1 cellular context compared by ENCODE assay signal in the genomic region with DNA sequence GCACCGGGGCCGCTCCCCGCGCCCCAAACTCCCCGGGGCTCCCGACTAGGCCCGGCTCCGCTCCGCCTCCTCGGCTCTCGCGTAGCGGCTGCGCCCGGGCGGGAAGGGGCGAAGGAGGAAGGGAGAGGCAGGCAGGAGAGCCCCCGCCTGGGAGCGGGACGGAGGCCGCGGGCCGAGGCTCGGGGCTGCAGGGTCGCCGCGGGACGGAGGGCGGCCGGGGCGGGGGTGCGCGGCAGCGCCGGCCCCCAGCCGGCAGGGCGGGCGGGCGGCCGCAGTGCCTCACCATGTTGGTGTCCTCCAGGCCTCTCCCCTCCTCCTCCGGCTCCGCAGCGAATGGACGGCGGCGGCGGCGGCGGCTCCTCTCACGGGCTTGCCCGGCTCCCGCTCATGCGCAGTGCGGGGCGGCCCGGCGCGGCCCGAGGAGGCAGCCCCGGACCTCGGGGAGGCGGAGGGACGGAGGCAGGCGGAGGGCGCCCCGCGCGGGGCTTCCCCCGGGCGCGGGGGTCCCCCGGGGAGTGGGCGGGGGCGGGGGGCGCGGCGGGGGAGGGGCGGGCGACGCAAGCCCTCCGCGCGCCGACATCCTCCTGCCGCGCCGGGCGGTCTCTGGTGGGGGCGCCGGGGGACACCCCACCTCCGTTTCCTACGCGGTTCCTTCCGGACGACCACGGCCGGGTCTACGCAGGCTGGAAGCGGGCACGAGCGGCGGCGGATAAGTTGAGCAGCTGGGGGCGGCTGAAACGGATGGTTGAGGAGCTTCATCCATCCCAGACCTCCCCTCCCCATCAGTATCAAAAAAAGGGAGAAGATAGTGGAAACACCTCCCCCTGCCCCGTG.
TF ChIP-seq lines count a peak whose summit lies in the region.

A gene (minus strand): TSS at position 335 of the 834 bp plus-strand sequence. CDS start 49 bp downstream, at position 286.

TF ChIP-seq in K562, 482 proteins besides CTCF, POLR2A, EP300 and RAD21 (continued from another document and continues in another):
- TF ChIP-seq, protein P1, sequence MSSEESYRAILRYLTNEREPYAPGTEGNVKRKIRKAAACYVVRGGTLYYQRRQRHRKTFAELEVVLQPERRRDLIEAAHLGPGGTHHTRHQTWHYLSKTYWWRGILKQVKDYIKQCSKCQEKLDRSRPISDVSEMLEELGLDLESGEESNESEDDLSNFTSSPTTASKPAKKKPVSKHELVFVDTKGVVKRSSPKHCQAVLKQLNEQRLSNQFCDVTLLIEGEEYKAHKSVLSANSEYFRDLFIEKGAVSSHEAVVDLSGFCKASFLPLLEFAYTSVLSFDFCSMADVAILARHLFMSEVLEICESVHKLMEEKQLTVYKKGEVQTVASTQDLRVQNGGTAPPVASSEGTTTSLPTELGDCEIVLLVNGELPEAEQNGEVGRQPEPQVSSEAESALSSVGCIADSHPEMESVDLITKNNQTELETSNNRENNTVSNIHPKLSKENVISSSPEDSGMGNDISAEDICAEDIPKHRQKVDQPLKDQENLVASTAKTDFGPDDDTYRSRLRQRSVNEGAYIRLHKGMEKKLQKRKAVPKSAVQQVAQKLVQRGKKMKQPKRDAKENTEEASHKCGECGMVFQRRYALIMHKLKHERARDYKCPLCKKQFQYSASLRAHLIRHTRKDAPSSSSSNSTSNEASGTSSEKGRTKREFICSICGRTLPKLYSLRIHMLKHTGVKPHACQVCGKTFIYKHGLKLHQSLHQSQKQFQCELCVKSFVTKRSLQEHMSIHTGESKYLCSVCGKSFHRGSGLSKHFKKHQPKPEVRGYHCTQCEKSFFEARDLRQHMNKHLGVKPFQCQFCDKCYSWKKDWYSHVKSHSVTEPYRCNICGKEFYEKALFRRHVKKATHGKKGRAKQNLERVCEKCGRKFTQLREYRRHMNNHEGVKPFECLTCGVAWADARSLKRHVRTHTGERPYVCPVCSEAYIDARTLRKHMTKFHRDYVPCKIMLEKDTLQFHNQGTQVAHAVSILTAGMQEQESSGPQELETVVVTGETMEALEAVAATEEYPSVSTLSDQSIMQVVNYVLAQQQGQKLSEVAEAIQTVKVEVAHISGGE (CRISPR knock-in tag; IDR thresholded peaks at IDR 0.05), result peak in 1 of 3 experiments; percentile 62; a peak in 2 of 6 replicates
- TF ChIP-seq KLF1 (tag; IDR thresholded peaks at IDR 0.05) (no peak), CTBP1 (IDR thresholded peaks at IDR 0.05; ENCODE audit: borderline replicate concordance) (no peak), ZNF316 (IDR thresholded peaks at IDR 0.05) (no peak), ZNF140 (CRISPR knock-in tag; IDR thresholded peaks at IDR 0.05) (no peak), RBM15 (IDR thresholded peaks at IDR 0.05; ENCODE audit: insufficient read depth, low read length) (no peak), PHF8 (IDR thresholded peaks at IDR 0.05; ENCODE audit: borderline replicate concordance, low read length) (peak; percentile 86; the same call in 1 of the 2 replicates), ZNF384 (IDR thresholded peaks at IDR 0.05; ENCODE audit: low read depth, low read length) (no peak), ZNF354B (CRISPR knock-in tag; IDR thresholded peaks at IDR 0.05) (no peak), DMBX1 (CRISPR knock-in tag; IDR thresholded peaks at IDR 0.05; ENCODE audit: borderline replicate concordance) (no peak), MED1 (CRISPR knock-in tag; IDR thresholded peaks at IDR 0.05; ENCODE audit: borderline replicate concordance) (no peak), ZNF133 (CRISPR knock-in tag; IDR thresholded peaks at IDR 0.05) (no peak), ZSCAN29 (IDR thresholded peaks at IDR 0.05) (peak; percentile 99), JUNB (CRISPR knock-in tag; conservative IDR thresholded peaks at IDR 0.05) (no peak), FOXP1 (CRISPR knock-in tag; IDR thresholded peaks at IDR 0.05) (no peak), NFIX (CRISPR knock-in tag; IDR thresholded peaks at IDR 0.05; ENCODE audit: low read depth) (no peak), HOXB6 (CRISPR knock-in tag; IDR thresholded peaks at IDR 0.05; ENCODE audit: borderline replicate concordance) (no peak), CBX5 (IDR thresholded peaks at IDR 0.05; ENCODE audit: borderline replicate concordance, low read depth) (no peak), ZC3H11A (IDR thresholded peaks at IDR 0.05; ENCODE audit: low read depth, low read length) (no peak), MBD2 (IDR thresholded peaks at IDR 0.05; ENCODE audit: borderline replicate concordance, low read depth) (no peak; the same call in 1 of the 2 replicates), HMG20B (CRISPR knock-in tag; IDR thresholded peaks at IDR 0.05) (no peak), MAZ (CRISPR knock-in tag; conservative IDR thresholded peaks at IDR 0.05 in 1 of 2, IDR thresholded peaks at IDR 0.05 in 1 of 2) (peak in 1 of 2 experiments; percentile 49; a peak in 2 of 4 replicates), BCOR (IDR thresholded peaks at IDR 0.05) (no peak), CAMTA2 (CRISPR knock-in tag; conservative IDR thresholded peaks at IDR 0.05) (no peak), RFX5 (IDR thresholded peaks at IDR 0.05; ENCODE audit: low read depth, low read length) (no peak), CBX2 (IDR thresholded peaks at IDR 0.05; ENCODE audit: insufficient read depth, low read length, poor library complexity, severe bottlenecking) (no peak), NFE2L1 (tag; IDR thresholded peaks at IDR 0.05; ENCODE audit: borderline replicate concordance, low read depth) (no peak), ZBTB17 (CRISPR knock-in tag; IDR thresholded peaks at IDR 0.05) (no peak), MAFF (IDR thresholded peaks at IDR 0.05; ENCODE audit: low read length) (no peak), CREM (IDR thresholded peaks at IDR 0.05; ENCODE audit: low read depth) (no peak), FOSL1 (tag; conservative IDR thresholded peaks at IDR 0.05) (0 out of 2 replicates have a peak, but pooled peaks have one; percentile 35), DIDO1 (tag; IDR thresholded peaks at IDR 0.05; ENCODE audit: low read depth) (no peak), ESRRB (CRISPR knock-in tag; IDR thresholded peaks at IDR 0.05; ENCODE audit: borderline replicate concordance) (no peak), MAFK (IDR thresholded peaks at IDR 0.05; ENCODE audit: low read length) (no peak), MECOM (CRISPR knock-in tag; IDR thresholded peaks at IDR 0.05) (no peak), GTF2A2 (tag; IDR thresholded peaks at IDR 0.05) (no peak), NCOA2 (IDR thresholded peaks at IDR 0.05; ENCODE audit: partially characterized antibody in 2 of 2) (no peak), ZNF431 (CRISPR knock-in tag; IDR thresholded peaks at IDR 0.05) (no peak), PRPF4 (IDR thresholded peaks at IDR 0.05; ENCODE audit: insufficient read depth, low read depth, low read length, poor library complexity, severe bottlenecking) (no peak), E2F3 (CRISPR knock-in tag; IDR thresholded peaks at IDR 0.05) (no peak), GTF2E2 (tag; IDR thresholded peaks at IDR 0.05) (peak; percentile 79; the same call in 1 of the 2 replicates), HNRNPUL1 (IDR thresholded peaks at IDR 0.05; ENCODE audit: low read length) (no peak), SNIP1 (IDR thresholded peaks at IDR 0.05; ENCODE audit: low read depth) (no peak), GATAD2B (IDR thresholded peaks at IDR 0.05; ENCODE audit: borderline replicate concordance) (peak; percentile 67; the same call in 1 of the 2 replicates)
- TF ChIP-seq, protein P2, sequence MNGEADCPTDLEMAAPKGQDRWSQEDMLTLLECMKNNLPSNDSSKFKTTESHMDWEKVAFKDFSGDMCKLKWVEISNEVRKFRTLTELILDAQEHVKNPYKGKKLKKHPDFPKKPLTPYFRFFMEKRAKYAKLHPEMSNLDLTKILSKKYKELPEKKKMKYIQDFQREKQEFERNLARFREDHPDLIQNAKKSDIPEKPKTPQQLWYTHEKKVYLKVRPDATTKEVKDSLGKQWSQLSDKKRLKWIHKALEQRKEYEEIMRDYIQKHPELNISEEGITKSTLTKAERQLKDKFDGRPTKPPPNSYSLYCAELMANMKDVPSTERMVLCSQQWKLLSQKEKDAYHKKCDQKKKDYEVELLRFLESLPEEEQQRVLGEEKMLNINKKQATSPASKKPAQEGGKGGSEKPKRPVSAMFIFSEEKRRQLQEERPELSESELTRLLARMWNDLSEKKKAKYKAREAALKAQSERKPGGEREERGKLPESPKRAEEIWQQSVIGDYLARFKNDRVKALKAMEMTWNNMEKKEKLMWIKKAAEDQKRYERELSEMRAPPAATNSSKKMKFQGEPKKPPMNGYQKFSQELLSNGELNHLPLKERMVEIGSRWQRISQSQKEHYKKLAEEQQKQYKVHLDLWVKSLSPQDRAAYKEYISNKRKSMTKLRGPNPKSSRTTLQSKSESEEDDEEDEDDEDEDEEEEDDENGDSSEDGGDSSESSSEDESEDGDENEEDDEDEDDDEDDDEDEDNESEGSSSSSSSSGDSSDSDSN (IDR thresholded peaks at IDR 0.05; ENCODE audit: borderline replicate concordance in 1 of 2, low read depth in 2 of 2, low read length in 2 of 2), result peak; percentile 98
- TF ChIP-seq, protein P3, sequence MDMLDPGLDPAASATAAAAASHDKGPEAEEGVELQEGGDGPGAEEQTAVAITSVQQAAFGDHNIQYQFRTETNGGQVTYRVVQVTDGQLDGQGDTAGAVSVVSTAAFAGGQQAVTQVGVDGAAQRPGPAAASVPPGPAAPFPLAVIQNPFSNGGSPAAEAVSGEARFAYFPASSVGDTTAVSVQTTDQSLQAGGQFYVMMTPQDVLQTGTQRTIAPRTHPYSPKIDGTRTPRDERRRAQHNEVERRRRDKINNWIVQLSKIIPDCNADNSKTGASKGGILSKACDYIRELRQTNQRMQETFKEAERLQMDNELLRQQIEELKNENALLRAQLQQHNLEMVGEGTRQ (CRISPR knock-in tag; IDR thresholded peaks at IDR 0.05), result no peak
- TF ChIP-seq, protein P4, sequence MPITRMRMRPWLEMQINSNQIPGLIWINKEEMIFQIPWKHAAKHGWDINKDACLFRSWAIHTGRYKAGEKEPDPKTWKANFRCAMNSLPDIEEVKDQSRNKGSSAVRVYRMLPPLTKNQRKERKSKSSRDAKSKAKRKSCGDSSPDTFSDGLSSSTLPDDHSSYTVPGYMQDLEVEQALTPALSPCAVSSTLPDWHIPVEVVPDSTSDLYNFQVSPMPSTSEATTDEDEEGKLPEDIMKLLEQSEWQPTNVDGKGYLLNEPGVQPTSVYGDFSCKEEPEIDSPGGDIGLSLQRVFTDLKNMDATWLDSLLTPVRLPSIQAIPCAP (CRISPR knock-in tag; IDR thresholded peaks at IDR 0.05; ENCODE audit: borderline replicate concordance), result no peak
- TF ChIP-seq, protein P5, sequence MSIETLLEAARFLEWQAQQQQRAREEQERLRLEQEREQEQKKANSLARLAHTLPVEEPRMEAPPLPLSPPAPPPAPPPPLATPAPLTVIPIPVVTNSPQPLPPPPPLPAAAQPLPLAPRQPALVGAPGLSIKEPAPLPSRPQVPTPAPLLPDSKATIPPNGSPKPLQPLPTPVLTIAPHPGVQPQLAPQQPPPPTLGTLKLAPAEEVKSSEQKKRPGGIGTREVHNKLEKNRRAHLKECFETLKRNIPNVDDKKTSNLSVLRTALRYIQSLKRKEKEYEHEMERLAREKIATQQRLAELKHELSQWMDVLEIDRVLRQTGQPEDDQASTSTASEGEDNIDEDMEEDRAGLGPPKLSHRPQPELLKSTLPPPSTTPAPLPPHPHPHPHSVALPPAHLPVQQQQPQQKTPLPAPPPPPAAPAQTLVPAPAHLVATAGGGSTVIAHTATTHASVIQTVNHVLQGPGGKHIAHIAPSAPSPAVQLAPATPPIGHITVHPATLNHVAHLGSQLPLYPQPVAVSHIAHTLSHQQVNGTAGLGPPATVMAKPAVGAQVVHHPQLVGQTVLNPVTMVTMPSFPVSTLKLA (conservative IDR thresholded peaks at IDR 0.05), result no peak
- TF ChIP-seq, protein P6, sequence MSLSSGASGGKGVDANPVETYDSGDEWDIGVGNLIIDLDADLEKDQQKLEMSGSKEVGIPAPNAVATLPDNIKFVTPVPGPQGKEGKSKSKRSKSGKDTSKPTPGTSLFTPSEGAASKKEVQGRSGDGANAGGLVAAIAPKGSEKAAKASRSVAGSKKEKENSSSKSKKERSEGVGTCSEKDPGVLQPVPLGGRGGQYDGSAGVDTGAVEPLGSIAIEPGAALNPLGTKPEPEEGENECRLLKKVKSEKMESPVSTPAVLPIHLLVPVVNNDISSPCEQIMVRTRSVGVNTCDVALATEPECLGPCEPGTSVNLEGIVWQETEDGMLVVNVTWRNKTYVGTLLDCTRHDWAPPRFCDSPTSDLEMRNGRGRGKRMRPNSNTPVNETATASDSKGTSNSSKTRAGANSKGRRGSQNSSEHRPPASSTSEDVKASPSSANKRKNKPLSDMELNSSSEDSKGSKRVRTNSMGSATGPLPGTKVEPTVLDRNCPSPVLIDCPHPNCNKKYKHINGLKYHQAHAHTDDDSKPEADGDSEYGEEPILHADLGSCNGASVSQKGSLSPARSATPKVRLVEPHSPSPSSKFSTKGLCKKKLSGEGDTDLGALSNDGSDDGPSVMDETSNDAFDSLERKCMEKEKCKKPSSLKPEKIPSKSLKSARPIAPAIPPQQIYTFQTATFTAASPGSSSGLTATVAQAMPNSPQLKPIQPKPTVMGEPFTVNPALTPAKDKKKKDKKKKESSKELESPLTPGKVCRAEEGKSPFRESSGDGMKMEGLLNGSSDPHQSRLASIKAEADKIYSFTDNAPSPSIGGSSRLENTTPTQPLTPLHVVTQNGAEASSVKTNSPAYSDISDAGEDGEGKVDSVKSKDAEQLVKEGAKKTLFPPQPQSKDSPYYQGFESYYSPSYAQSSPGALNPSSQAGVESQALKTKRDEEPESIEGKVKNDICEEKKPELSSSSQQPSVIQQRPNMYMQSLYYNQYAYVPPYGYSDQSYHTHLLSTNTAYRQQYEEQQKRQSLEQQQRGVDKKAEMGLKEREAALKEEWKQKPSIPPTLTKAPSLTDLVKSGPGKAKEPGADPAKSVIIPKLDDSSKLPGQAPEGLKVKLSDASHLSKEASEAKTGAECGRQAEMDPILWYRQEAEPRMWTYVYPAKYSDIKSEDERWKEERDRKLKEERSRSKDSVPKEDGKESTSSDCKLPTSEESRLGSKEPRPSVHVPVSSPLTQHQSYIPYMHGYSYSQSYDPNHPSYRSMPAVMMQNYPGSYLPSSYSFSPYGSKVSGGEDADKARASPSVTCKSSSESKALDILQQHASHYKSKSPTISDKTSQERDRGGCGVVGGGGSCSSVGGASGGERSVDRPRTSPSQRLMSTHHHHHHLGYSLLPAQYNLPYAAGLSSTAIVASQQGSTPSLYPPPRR (CRISPR knock-in tag; IDR thresholded peaks at IDR 0.05; ENCODE audit: borderline replicate concordance), result no peak
- TF ChIP-seq, protein P7, sequence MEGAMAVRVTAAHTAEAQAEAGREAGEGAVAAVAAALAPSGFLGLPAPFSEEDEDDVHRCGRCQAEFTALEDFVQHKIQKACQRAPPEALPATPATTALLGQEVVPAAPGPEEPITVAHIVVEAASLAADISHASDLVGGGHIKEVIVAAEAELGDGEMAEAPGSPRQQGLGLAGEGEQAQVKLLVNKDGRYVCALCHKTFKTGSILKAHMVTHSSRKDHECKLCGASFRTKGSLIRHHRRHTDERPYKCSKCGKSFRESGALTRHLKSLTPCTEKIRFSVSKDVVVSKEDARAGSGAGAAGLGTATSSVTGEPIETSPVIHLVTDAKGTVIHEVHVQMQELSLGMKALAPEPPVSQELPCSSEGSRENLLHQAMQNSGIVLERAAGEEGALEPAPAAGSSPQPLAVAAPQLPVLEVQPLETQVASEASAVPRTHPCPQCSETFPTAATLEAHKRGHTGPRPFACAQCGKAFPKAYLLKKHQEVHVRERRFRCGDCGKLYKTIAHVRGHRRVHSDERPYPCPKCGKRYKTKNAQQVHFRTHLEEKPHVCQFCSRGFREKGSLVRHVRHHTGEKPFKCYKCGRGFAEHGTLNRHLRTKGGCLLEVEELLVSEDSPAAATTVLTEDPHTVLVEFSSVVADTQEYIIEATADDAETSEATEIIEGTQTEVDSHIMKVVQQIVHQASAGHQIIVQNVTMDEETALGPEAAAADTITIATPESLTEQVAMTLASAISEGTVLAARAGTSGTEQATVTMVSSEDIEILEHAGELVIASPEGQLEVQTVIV (CRISPR knock-in tag; IDR thresholded peaks at IDR 0.05; ENCODE audit: borderline replicate concordance), result no peak
